Comparison of ENCODE assay signal across 17 cellular contexts in genomic region chr4:1616574-1616964, GRCh38.
"Had no signal": no experiment of that assay in that cellular context is flagged by ENCODE, and none has a peak within 500 bp of the region (broad histone marks: within the 10 kb centered on the region; RNA-seq: fewer than 3 reads in every experiment).

No MANE protein-coding gene starts in this region.

- H3K4me1 ChIP-seq: tibial nerve, vagina had no signal

- DNase-seq: activated CD4-positive, alpha-beta T cell treated with anti-CD3 and anti-CD28 coated beads, Interleukin-2, amount 10 ng/mL, durations not matched to agents 24 days and 14 days; activated CD8-positive, alpha-beta T cell treated with anti-CD3 and anti-CD28 coated beads for 36 hours; activated naive CD4-positive, alpha-beta T cell; activated T-cell treated with anti-CD3 and anti-CD28 coated beads, Interleukin-2, amount 50 U/mL, for 1 hour; anterior cingulate cortex; brain microvascular endothelial cell; effector CD8-positive, alpha-beta T cell; stimulated activated naive B cell treated with anti-CD40 and anti-IgM and Interleukin-4, amounts not matched to agents 10 μg/mL and 1 μg/mL and 100 μg/mL, for 72 hours; T-helper 1 cell; T1000 had no signal

- ATAC-seq: activated T-helper 17 cell treated with anti-CD3 and anti-CD28 coated beads, Interleukin-2, amount 50 U/mL, for 72 hours; esophagus mucosa; stimulated activated naive B cell treated with anti-CD40 and anti-IgM and Interleukin-4, amounts not matched to agents 10 μg/mL and 1 μg/mL and 100 μg/mL, for 72 hours had no signal

- H3K4me1 Mint-ChIP-seq: mesothelial cell of epicardium, nephron had no signal

- H3K27ac Mint-ChIP-seq: activated CD4-positive, alpha-beta T cell treated with anti-CD3 and anti-CD28 coated beads, Interleukin-2, amount 10 ng/mL, durations not matched to agents 24 days and 14 days; activated CD8-positive, alpha-beta T cell treated with anti-CD3 and anti-CD28 coated beads for 36 hours; mesothelial cell of epicardium; nephron; stimulated activated naive B cell treated with anti-CD40 and anti-IgM and Interleukin-4, amounts not matched to agents 10 μg/mL and 1 μg/mL and 100 μg/mL, for 72 hours had no signal

- H3K27ac ChIP-seq: brain microvascular endothelial cell, tibial nerve, vagina had no signal

- H3K4me3 Mint-ChIP-seq: activated CD4-positive, alpha-beta T cell treated with anti-CD3 and anti-CD28 coated beads, Interleukin-2, amount 10 ng/mL, durations not matched to agents 24 days and 14 days; activated CD8-positive, alpha-beta T cell treated with anti-CD3 and anti-CD28 coated beads for 36 hours; activated T-helper 17 cell treated with anti-CD3 and anti-CD28 coated beads, Interleukin-2, amount 50 U/mL, for 72 hours; mesothelial cell of epicardium; nephron; stimulated activated naive B cell treated with anti-CD40 and anti-IgM and Interleukin-4, amounts not matched to agents 10 μg/mL and 1 μg/mL and 100 μg/mL, for 72 hours had no signal

- H3K36me3 Mint-ChIP-seq: mesothelial cell of epicardium had no signal

- H3K9me3 ChIP-seq: vagina had no signal

- H3K4me3 ChIP-seq: lung, tibial nerve, vagina had no signal

- H3K27me3 Mint-ChIP-seq: activated CD4-positive, alpha-beta T cell treated with anti-CD3 and anti-CD28 coated beads, Interleukin-2, amount 10 ng/mL, durations not matched to agents 24 days and 14 days; activated CD8-positive, alpha-beta T cell treated with anti-CD3 and anti-CD28 coated beads for 36 hours; activated T-helper 17 cell treated with anti-CD3 and anti-CD28 coated beads, Interleukin-2, amount 50 U/mL, for 72 hours; stimulated activated naive B cell treated with anti-CD40 and anti-IgM and Interleukin-4, amounts not matched to agents 10 μg/mL and 1 μg/mL and 100 μg/mL, for 72 hours had no signal

- H3K27me3 ChIP-seq: brain microvascular endothelial cell, tibial nerve, vagina had no signal

- H3K36me3 ChIP-seq: brain microvascular endothelial cell, vagina had no signal
